In the genomic region with DNA sequence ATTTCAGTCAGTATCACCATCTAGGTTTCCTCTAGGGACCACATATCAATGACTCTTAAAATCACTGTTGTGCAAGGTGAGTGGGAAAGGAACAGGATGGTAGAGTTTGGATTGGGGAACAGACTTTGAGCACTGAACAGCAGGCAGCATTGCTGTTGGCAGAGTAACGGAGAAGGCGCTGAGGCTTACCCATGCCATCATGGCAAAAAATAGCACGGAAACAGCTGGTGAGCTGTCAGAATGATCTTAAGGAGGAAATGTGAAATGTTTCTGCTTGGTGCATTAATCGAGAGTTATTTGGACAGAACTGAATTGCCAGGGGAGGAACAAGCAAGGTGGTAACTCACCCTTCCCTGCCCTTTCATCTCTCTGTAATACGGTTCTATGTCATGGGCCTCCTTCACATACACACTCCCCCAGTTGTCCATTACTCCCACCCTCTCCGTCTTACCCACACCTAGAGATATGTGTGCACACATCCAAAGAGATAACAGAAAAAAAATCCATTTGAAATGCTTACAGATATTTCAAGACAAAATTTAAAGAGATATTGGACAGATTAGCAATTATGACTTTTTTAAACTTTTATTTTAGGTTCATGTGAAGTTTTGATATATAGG, we compare ENCODE assay signal across 26 cellular contexts.
A peak's percentile ranks its signal among the peaks of the same experiment; 100 is the strongest.
DNase-seq lines count a peak whose midpoint lies in the region; ATAC-seq, FAIRE-seq and TF ChIP-seq lines count a peak whose summit lies in the region.
"Had no signal": no experiment of that assay in that cellular context is flagged by ENCODE, and none has a peak within 500 bp of the region (broad histone marks: within the 10 kb centered on the region; RNA-seq: fewer than 3 reads in every experiment).

No MANE protein-coding gene starts in this region.

- no peak overlapping the region for H3K4me3 ChIP-seq in skeletal muscle tissue (ENCODE audit: low read length in 3 of 3)
- H3K4me3 ChIP-seq: left ventricle myocardium inferior, MG63, pancreas, sigmoid colon, upper lobe of right lung had no signal

- no peaks in the 10 kb centered on the region for H3K27me3 ChIP-seq in skeletal muscle tissue (ENCODE audit: control insufficient read depth in 3 of 3, insufficient read depth in 3 of 3, low read length in 3 of 3)
- H3K27me3 ChIP-seq: MG63, pancreas, sigmoid colon, upper lobe of right lung had no signal

- peaks cover 28% of the 10 kb centered on the region for H3K4me1 Mint-ChIP-seq in brain
- H3K4me1 Mint-ChIP-seq: activated CD4-positive, alpha-beta T cell treated with anti-CD3 and anti-CD28 coated beads, Interleukin-2, amount 10 ng/mL, durations not matched to agents 7 days and 5 days had no signal

- H3K9me3 Mint-ChIP-seq in brain: no peaks in the 10 kb centered on the region
- H3K9me3 Mint-ChIP-seq: nephron had no signal

- TF ChIP-seq CTCF in brain (conservative IDR thresholded peaks at IDR 0.05): no peak

- H3K36me3 ChIP-seq in skeletal muscle tissue (ENCODE audit: control insufficient read depth in 3 of 3, insufficient read depth in 3 of 3, low read length in 3 of 3): no peaks in the 10 kb centered on the region
- H3K36me3 ChIP-seq: left ventricle myocardium inferior, MG63, pancreas, sigmoid colon, upper lobe of right lung, WERI-Rb-1 had no signal

- no peaks in the 10 kb centered on the region for H3K27me3 Mint-ChIP-seq in brain
- H3K27me3 Mint-ChIP-seq: activated CD4-positive, alpha-beta T cell treated with anti-CD3 and anti-CD28 coated beads, Interleukin-2, amount 10 ng/mL, durations not matched to agents 7 days and 5 days had no signal

- H3K4me3 Mint-ChIP-seq in brain: peak overlapping the region in 1 of 5 experiments; percentile 12
- H3K4me3 Mint-ChIP-seq: activated CD4-positive, alpha-beta T cell treated with anti-CD3 and anti-CD28 coated beads, Interleukin-2, amount 10 ng/mL, durations not matched to agents 7 days and 5 days; activated naive CD4-positive, alpha-beta T cell treated with anti-CD3 and anti-CD28 coated beads for 36 hours; CD8-positive, alpha-beta T cell; nephron had no signal

- TF ChIP-seq POLR2A in GM12891 (IDR thresholded peaks at IDR 0.05; ENCODE audit: low read depth, low read length): no peak

- FAIRE-seq in GM12891 (lab: Jason Lieb, UNC): no peak
- FAIRE-seq: endothelial cell of umbilical vein, pancreas had no signal

- H3K9ac ChIP-seq in skeletal muscle tissue (ENCODE audit: low read depth in 1 of 3, low read length in 3 of 3): peak overlapping the region in 1 of 3 donors; percentile 40

- no peak for ATAC-seq in HG03354 (IDR thresholded peaks at IDR 0.05; ENCODE audit: poor library complexity, severe bottlenecking, unreplicated experiment)
- ATAC-seq: CD8-positive, alpha-beta T cell; upper lobe of right lung had no signal

- no peaks in the 10 kb centered on the region for H3K9me3 ChIP-seq in skeletal muscle tissue (ENCODE audit: control insufficient read depth in 3 of 3, low read length in 3 of 3)
- H3K9me3 ChIP-seq: left ventricle myocardium inferior, MG63, pancreas, sigmoid colon, upper lobe of right lung had no signal

- DNase-seq in DMS79 treated with DMSO at 0.1 percent for 48 hours (lab: John Stamatoyannopoulos, UW): peak; percentile 33
- no peak for DNase-seq in DMS79 (lab: John Stamatoyannopoulos, UW)
- DNase-seq in left kidney (ENCODE audit: low read depth, low spot score): peak; percentile 77
- no peak for DNase-seq in NCI-H82 treated with DMSO at 0.1 percent for 48 hours (lab: John Stamatoyannopoulos, UW; ENCODE audit: unreplicated experiment)
- DNase-seq in GM12891 (ENCODE audit: insufficient read length, low spot score): no peak
- DNase-seq: activated CD4-positive, alpha-beta T cell treated with anti-CD3 and anti-CD28 coated beads, Interleukin-2, amount 10 ng/mL, durations not matched to agents 7 days and 5 days; activated naive CD4-positive, alpha-beta T cell treated with anti-CD3 and anti-CD28 coated beads for 36 hours; CD8-positive, alpha-beta T cell; GF-D8; GOT3; KBM-7; left ventricle myocardium inferior; MG63; NCI-H2107; pancreas; RPMI8226; sigmoid colon; stimulated activated CD8-positive, alpha-beta memory T cell treated with anti-CD3 and anti-CD28 coated beads, Interleukin-4, amount 100 ng/mL, for 48 hours; upper lobe of right lung; WERI-Rb-1 had no signal

- H3K27ac ChIP-seq in skeletal muscle tissue (ENCODE audit: low read depth, low read length): peak overlapping the region; percentile 86
- H3K27ac ChIP-seq: 22Rv1, left ventricle myocardium inferior, pancreas, sigmoid colon, upper lobe of right lung, WERI-Rb-1 had no signal

- peaks cover 6 to 10% (median 9%) of the 10 kb centered on the region in 3 donors for H3K4me1 ChIP-seq in skeletal muscle tissue (ENCODE audit: control insufficient read depth in 3 of 3, insufficient read depth in 3 of 3, low read length in 3 of 3)
- H3K4me1 ChIP-seq: left ventricle myocardium inferior, upper lobe of right lung had no signal

- peak overlapping the region in 3 of 5 experiments; percentile 29 to 68 (median 54) for H3K27ac Mint-ChIP-seq in brain
- H3K27ac Mint-ChIP-seq: activated CD4-positive, alpha-beta T cell treated with anti-CD3 and anti-CD28 coated beads, Interleukin-2, amount 10 ng/mL, durations not matched to agents 7 days and 5 days; activated naive CD4-positive, alpha-beta T cell treated with anti-CD3 and anti-CD28 coated beads for 36 hours; CD8-positive, alpha-beta T cell; nephron had no signal

- no peaks in the 10 kb centered on the region for H3K36me3 Mint-ChIP-seq in brain
- H3K36me3 Mint-ChIP-seq: CD8-positive, alpha-beta T cell had no signal

TF ChIP-seq in GM12891, 5 proteins besides CTCF, POLR2A, EP300 and RAD21:
- no peak for TF ChIP-seq SPI1 (IDR thresholded peaks at IDR 0.05; ENCODE audit: low read depth, low read length)
- no peak for TF ChIP-seq POLR2AphosphoS5 (IDR thresholded peaks at IDR 0.05; ENCODE audit: low read depth, low read length)
- no peak for TF ChIP-seq TAF1 (IDR thresholded peaks at IDR 0.05; ENCODE audit: low read depth, low read length)
- no peak for TF ChIP-seq PAX5 (IDR thresholded peaks at IDR 0.05; ENCODE audit: insufficient read depth, low read length, severe bottlenecking)
- TF ChIP-seq POU2F2 (IDR thresholded peaks at IDR 0.05; ENCODE audit: low read depth, low read length): no peak

Comparison
In these comparisons a context has a peak if more than half of its experiments do, and no peak if none do; other contexts are left out.
1. DNase-seq: peak in DMS79 treated with DMSO at 0.1 percent for 48 hours (single experiment) and left kidney (single experiment); none in DMS79 (single experiment), NCI-H82 treated with DMSO at 0.1 percent for 48 hours (single experiment) and GM12891 (single experiment).